9 cellular contexts compared by ENCODE assay signal in the genomic region with DNA sequence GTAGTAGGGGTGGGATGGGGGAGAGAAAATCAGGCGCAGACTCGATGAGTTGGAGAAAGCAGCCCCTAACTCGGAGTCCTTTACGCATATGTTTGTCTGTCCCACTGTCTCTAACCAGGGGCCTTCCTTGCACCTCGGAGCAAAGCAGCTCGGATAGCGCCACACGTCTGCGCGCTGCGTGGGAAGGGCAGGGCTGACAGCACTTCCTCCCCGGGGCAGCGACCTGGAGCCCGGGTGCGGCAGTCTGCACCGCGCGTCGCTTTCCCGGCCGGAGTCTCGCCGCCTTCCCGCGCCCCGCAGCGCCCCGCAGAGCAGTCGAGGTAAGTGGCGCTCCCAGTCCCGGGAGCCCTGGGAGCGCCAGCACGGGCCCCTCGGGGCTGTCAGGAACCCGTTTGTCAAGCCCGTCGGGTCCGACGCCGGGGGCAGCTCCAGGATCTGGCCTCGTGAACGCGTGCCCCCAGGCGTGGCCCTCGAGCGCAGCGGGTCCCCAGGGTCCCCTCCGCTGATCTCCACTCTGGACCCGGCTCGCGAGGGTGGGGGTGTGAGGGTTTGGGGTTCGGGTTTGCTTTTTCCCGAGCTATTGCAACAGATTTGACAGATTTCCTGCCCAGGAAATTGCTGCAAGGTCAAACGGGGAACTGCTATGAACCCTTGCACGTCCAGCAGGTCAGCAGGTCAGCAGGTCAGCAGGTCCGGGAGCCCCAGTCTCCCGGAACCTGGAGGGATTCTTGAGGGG. TPM values are rescaled to one million over a fixed set of nuclear protein-coding genes. Genes with fewer than 3 reads are reported as not detected.
DNase-seq lines count a peak whose midpoint lies in the region; ATAC-seq and TF ChIP-seq lines count a peak whose summit lies in the region.
"Had no signal": no experiment of that assay in that cellular context is flagged by ENCODE, and none has a peak within 500 bp of the region (broad histone marks: within the 10 kb centered on the region; RNA-seq: fewer than 3 reads in every experiment).

No MANE protein-coding gene starts in this region.

- DNase-seq in SIG-M5 treated with dmso at 0.1 percent for 504 hours (lab: John Stamatoyannopoulos, UW; ENCODE audit: unreplicated experiment): peak; percentile 50
- no peak for DNase-seq in SIG-M5 (lab: John Stamatoyannopoulos, UW)
- peak; percentile 75 for DNase-seq in activated CD4-positive, alpha-beta memory T cell treated with anti-CD3 and anti-CD28 coated beads, Interleukin-2, amount 10 ng/mL, durations not matched to agents 7 days and 5 days
- no peak for DNase-seq in omental fat pad (ENCODE audit: low spot score)
- peak; percentile 87 for DNase-seq in upper lobe of right lung
- DNase-seq in uterus: no peak

- peaks cover 28% of the 10 kb centered on the region for H3K36me3 Mint-ChIP-seq in activated CD4-positive, alpha-beta memory T cell treated with anti-CD3 and anti-CD28 coated beads, Interleukin-2, amount 10 ng/mL, durations not matched to agents 7 days and 5 days (ENCODE audit: low read depth)

- no peaks in the 10 kb centered on the region for H3K9me3 Mint-ChIP-seq in activated CD4-positive, alpha-beta memory T cell treated with anti-CD3 and anti-CD28 coated beads, Interleukin-2, amount 10 ng/mL, durations not matched to agents 7 days and 5 days

- intact Hi-C loops in upper lobe of right lung (cut with DNase I) (no loop called here), uterus (cut with DNase I; ENCODE audit: low total_unique reads) (no loop called here)

- H3K9me3 ChIP-seq in esophagus (ENCODE audit: control insufficient read depth in 2 of 2, insufficient read depth in 1 of 2, low read depth in 1 of 2, low read length in 1 of 2): no peaks in the 10 kb centered on the region
- H3K9me3 ChIP-seq in upper lobe of right lung: no peaks in the 10 kb centered on the region
- H3K9me3 ChIP-seq in uterus: no peaks in the 10 kb centered on the region

- POLR2A ChIA-PET in activated CD4-positive, alpha-beta memory T cell treated with anti-CD3 and anti-CD28 coated beads, Interleukin-2, amount 10 ng/mL, durations not matched to agents 7 days and 5 days (lab: Charles Lee): interaction anchor here (0.6 to 6.8 kb wide), 13 partner anchors 8 to 716 kb away, joined by 3 to 57 read pairs (median 5); partner anchors contain the start of genes MASTL and YME1L1

- H3K4me1 Mint-ChIP-seq in activated CD4-positive, alpha-beta memory T cell treated with anti-CD3 and anti-CD28 coated beads, Interleukin-2, amount 10 ng/mL, durations not matched to agents 7 days and 5 days: peaks cover 44% of the 10 kb centered on the region

- peak overlapping the region; percentile 4 to 43 for H3K4me3 ChIP-seq in esophagus (ENCODE audit: low read depth in 1 of 2, low read length in 2 of 2)
- H3K4me3 ChIP-seq in upper lobe of right lung: peak overlapping the region; percentile 63
- no peak overlapping the region for H3K4me3 ChIP-seq in uterus

- H3K4me1 ChIP-seq in esophagus (ENCODE audit: control insufficient read depth in 2 of 2, insufficient read depth in 2 of 2, low read length in 1 of 2) (peaks cover 0 to 3% of the 10 kb centered on the region in 2 donors), upper lobe of right lung (peaks cover 6% of the 10 kb centered on the region), uterus (no peaks in the 10 kb centered on the region)

- TF ChIP-seq POLR2A in uterus (IDR thresholded peaks at IDR 0.05): no peak

- 6 to 8% methylated on average over 57 of the region's 57 CpGs for WGBS in esophagus, 2 donors

- H3K36me3 ChIP-seq in esophagus (ENCODE audit: control insufficient read depth in 2 of 2, insufficient read depth in 2 of 2, low read length in 1 of 2) (no peaks in the 10 kb centered on the region), upper lobe of right lung (no peaks in the 10 kb centered on the region), uterus (no peaks in the 10 kb centered on the region)

- CTCF ChIA-PET in activated CD4-positive, alpha-beta memory T cell treated with anti-CD3 and anti-CD28 coated beads, Interleukin-2, amount 10 ng/mL, durations not matched to agents 7 days and 5 days (lab: Charles Lee): no interaction called here

- TF ChIP-seq CTCF in omental fat pad (IDR thresholded peaks at IDR 0.05) (no peak), upper lobe of right lung (IDR thresholded peaks at IDR 0.05) (no peak), uterus (IDR thresholded peaks at IDR 0.05) (no peak)

- peak overlapping the region; percentile 88 for H3K4me3 Mint-ChIP-seq in activated CD4-positive, alpha-beta memory T cell treated with anti-CD3 and anti-CD28 coated beads, Interleukin-2, amount 10 ng/mL, durations not matched to agents 7 days and 5 days

- H3K27me3 ChIP-seq in esophagus (ENCODE audit: control insufficient read depth in 1 of 2, insufficient read depth in 2 of 2, low read length in 2 of 2) (no peaks in the 10 kb centered on the region), upper lobe of right lung (no peaks in the 10 kb centered on the region), uterus (peaks cover 0 to 9% of the 10 kb centered on the region in 2 donors)

- H3K27ac Mint-ChIP-seq in activated CD4-positive, alpha-beta memory T cell treated with anti-CD3 and anti-CD28 coated beads, Interleukin-2, amount 10 ng/mL, durations not matched to agents 7 days and 5 days: peak overlapping the region; percentile 89

- ATAC-seq in HG03521 (IDR thresholded peaks at IDR 0.05; ENCODE audit: unreplicated experiment): peak; percentile 52
- ATAC-seq in omental fat pad (ENCODE audit: low FRiP score): peak; percentile 42
- ATAC-seq in upper lobe of right lung: peak; percentile 81

- peaks cover 1% of the 10 kb centered on the region for H3K27me3 Mint-ChIP-seq in activated CD4-positive, alpha-beta memory T cell treated with anti-CD3 and anti-CD28 coated beads, Interleukin-2, amount 10 ng/mL, durations not matched to agents 7 days and 5 days

- H3K27ac ChIP-seq in esophagus (ENCODE audit: low read depth in 2 of 2, low read length in 1 of 2) (peak overlapping the region; percentile 65 to 77), upper lobe of right lung (peak overlapping the region; percentile 85), uterus (no peak overlapping the region)

RNA-seq across cellular contexts. Expression of gene APBB1IP, which starts 0.6 kb away (rescaled TPM):
- 10 to 100 TPM; 80.9 to 82.2 TPM for total RNA-seq in activated CD4-positive, alpha-beta memory T cell treated with anti-CD3 and anti-CD28 coated beads, Interleukin-2, amount 10 ng/mL, durations not matched to agents 7 days and 5 days
- under 1 TPM; 0.75 to 0.98 TPM for polyA plus RNA-seq in esophagus
- total RNA-seq in omental fat pad: 10 to 100 TPM in 3 of 4 donors, 1 to 10 TPM in 1; 8.5 to 23.5 (median 20.5) TPM
- total RNA-seq in upper lobe of right lung: 19.2 TPM
- 1 to 10 TPM in 3 of 4 donors, not detected in 1; 1.2 to 2.4 (median 1.9) TPM for total RNA-seq in uterus
- total RNA-seq: endothelial cell of umbilical vein had no signal
- polyA plus RNA-seq: endothelial cell of umbilical vein had no signal

Comparison
In these comparisons a context has a peak if more than half of its experiments do, and no peak if none do; other contexts are left out.
1. DNase-seq: peak in SIG-M5 treated with dmso at 0.1 percent for 504 hours (single experiment), activated CD4-positive, alpha-beta memory T cell treated with anti-CD3 and anti-CD28 coated beads, Interleukin-2, amount 10 ng/mL, durations not matched to agents 7 days and 5 days (single experiment) and upper lobe of right lung (single experiment); none in SIG-M5 (single experiment), omental fat pad (single experiment) and uterus (0 of 2).
2. H3K27ac ChIP-seq: peak in esophagus (2 of 2) and upper lobe of right lung (single experiment); none in uterus (0 of 2).
3. H3K4me3 ChIP-seq: peak in esophagus (2 of 2) and upper lobe of right lung (single experiment); none in uterus (0 of 2).
4. Peak in every context shown above with its lines, with median percentiles within 50 percentile points of each other: ATAC-seq.